Comparison of ENCODE assay signal across 15 cellular contexts in genomic region chr4:10962246-10962645, GRCh38.
DNase-seq lines count a peak whose midpoint lies in the region; ATAC-seq lines count a peak whose summit lies in the region.
"Had no signal": no experiment of that assay in that cellular context is flagged by ENCODE, and none has a peak within 500 bp of the region (broad histone marks: within the 10 kb centered on the region; RNA-seq: fewer than 3 reads in every experiment).

No MANE protein-coding gene starts in this region.

- H3K56ac ChIP-seq in mesendoderm (ENCODE audit: low read length), result no peak overlapping the region

- H2BK15ac ChIP-seq in mesendoderm (replicated peaks; ENCODE audit: low read depth), result no peak overlapping the region

- H3K4ac ChIP-seq in mesendoderm (ENCODE audit: low read depth, low read length) (no peak overlapping the region), trophoblast cell (ENCODE audit: low read depth, low read length) (no peak overlapping the region)

- H4K91ac ChIP-seq in trophoblast cell (ENCODE audit: low read depth, low read length), result no peak overlapping the region

- H3K79me2 ChIP-seq in mesendoderm (ENCODE audit: control insufficient read depth, insufficient read depth, low read length) (no peaks in the 10 kb centered on the region), trophoblast cell (ENCODE audit: control insufficient read depth, insufficient read depth, low read length, poor library complexity) (no peaks in the 10 kb centered on the region)

- H3K27ac ChIP-seq in BLaER1 (peak overlapping the region; percentile 50; the same call in 1 of the 2 replicates), mesendoderm (ENCODE audit: low read depth, low read length) (no peak overlapping the region), trophoblast cell (ENCODE audit: low read depth, low read length) (no peak overlapping the region)

- no peak overlapping the region for H4K5ac ChIP-seq in mesendoderm (ENCODE audit: low read length)

- peaks cover 59% of the 10 kb centered on the region for H3K4me1 ChIP-seq in BLaER1
- H3K4me1 ChIP-seq in mesendoderm (ENCODE audit: control insufficient read depth, low read depth, low read length), result peaks cover 13% of the 10 kb centered on the region
- no peaks in the 10 kb centered on the region for H3K4me1 ChIP-seq in trophoblast cell (ENCODE audit: control insufficient read depth in 1 of 2, insufficient read depth in 2 of 2, low read length in 2 of 2)
- H3K4me1 ChIP-seq: Caco-2 had no signal

- H3K27me3 ChIP-seq in BLaER1 (no peaks in the 10 kb centered on the region), MG63 (no peaks in the 10 kb centered on the region), mesendoderm (ENCODE audit: insufficient read depth, low read length, poor library complexity) (no peaks in the 10 kb centered on the region), trophoblast cell (ENCODE audit: insufficient read depth, low read length) (no peaks in the 10 kb centered on the region)

- H3K23ac ChIP-seq in mesendoderm (ENCODE audit: low read length) (no peak overlapping the region), trophoblast cell (ENCODE audit: low read length) (no peak overlapping the region)

- H3K36me3 ChIP-seq in BLaER1 (no peaks in the 10 kb centered on the region), MG63 (no peaks in the 10 kb centered on the region), mesendoderm (ENCODE audit: control insufficient read depth, insufficient read depth, low read length) (no peaks in the 10 kb centered on the region), trophoblast cell (ENCODE audit: control insufficient read depth in 1 of 2, insufficient read depth in 2 of 2, low read length in 2 of 2) (no peaks in the 10 kb centered on the region)

- DNase-seq in MG63 (peak; percentile 56), cerebellum (ENCODE audit: low spot score) (peak; percentile 60), mesendoderm (no peak), HT-29 (ENCODE audit: low spot score) (no peak), trophoblast cell (no peak)
- DNase-seq: 8988T; Caco-2; CD4-positive, alpha-beta T cell; GDM1; H7; HFFc6 had no signal

- H3K18ac ChIP-seq in mesendoderm (ENCODE audit: low read length) (no peak overlapping the region), trophoblast cell (ENCODE audit: low read length) (no peak overlapping the region)

- no peak overlapping the region for H3K9ac ChIP-seq in BLaER1
- H3K9ac ChIP-seq in mesendoderm (ENCODE audit: low read length), result no peak overlapping the region
- no peak overlapping the region for H3K9ac ChIP-seq in trophoblast cell (ENCODE audit: low read length)

- no peak overlapping the region for H4K12ac ChIP-seq in trophoblast cell (ENCODE audit: low read depth, low read length)

- no peak overlapping the region for H4K8ac ChIP-seq in mesendoderm (ENCODE audit: low read depth, low read length)
- H4K8ac ChIP-seq in trophoblast cell (ENCODE audit: low read depth, low read length), result no peak overlapping the region

- no peak overlapping the region for H3K14ac ChIP-seq in trophoblast cell (ENCODE audit: low read length)

- H3K79me1 ChIP-seq in mesendoderm (ENCODE audit: low read length) (no peaks in the 10 kb centered on the region), trophoblast cell (ENCODE audit: low read length) (no peaks in the 10 kb centered on the region)

- H2AFZ ChIP-seq in trophoblast cell (ENCODE audit: insufficient read depth, low read length, poor library complexity), result no peak overlapping the region
- H2AFZ ChIP-seq: GM23338 had no signal

- no peak for ATAC-seq in HG03457 (IDR thresholded peaks at IDR 0.05; ENCODE audit: unreplicated experiment)
- ATAC-seq: GM23338, HCT116 had no signal

- H2AK5ac ChIP-seq in mesendoderm (ENCODE audit: low read length) (peak overlapping the region; percentile 5), trophoblast cell (ENCODE audit: low read length) (no peak overlapping the region)

- no peak overlapping the region for H2BK12ac ChIP-seq in trophoblast cell (ENCODE audit: low read length)

- H3K4me2 ChIP-seq in BLaER1, result no peak overlapping the region
- no peak overlapping the region for H3K4me2 ChIP-seq in mesendoderm (ENCODE audit: low read length)
- no peak overlapping the region for H3K4me2 ChIP-seq in trophoblast cell (ENCODE audit: low read length)
- H3K4me2 ChIP-seq: GM23338 had no signal

- H4K20me1 ChIP-seq in BLaER1, result no peaks in the 10 kb centered on the region

- no peaks in the 10 kb centered on the region for H3K9me3 ChIP-seq in BLaER1
- no peaks in the 10 kb centered on the region for H3K9me3 ChIP-seq in MG63
- H3K9me3 ChIP-seq in trophoblast cell (ENCODE audit: insufficient read depth, low read depth, low read length), result peaks cover 9% of the 10 kb centered on the region
- H3K9me3 ChIP-seq: Caco-2 had no signal

- H3K4me3 ChIP-seq in BLaER1 (no peak overlapping the region), MG63 (no peak overlapping the region), mesendoderm (ENCODE audit: low read length) (no peak overlapping the region), trophoblast cell (ENCODE audit: low read depth, low read length) (no peak overlapping the region)
- H3K4me3 ChIP-seq: GM23338 had no signal

- H2BK120ac ChIP-seq in mesendoderm (ENCODE audit: low read depth, low read length), result no peak overlapping the region
- no peak overlapping the region for H2BK120ac ChIP-seq in trophoblast cell (ENCODE audit: insufficient read depth, low read length, poor library complexity)

- no CpG with 5 or more reads among the region's 1 CpG for WGBS in mesendoderm (ENCODE audit: extremely low coverage, insufficient coverage, low lambda C conversion rate)
- WGBS in trophoblast cell (ENCODE audit: extremely low coverage, insufficient coverage, insufficient read length), result no CpG with 5 or more reads among the region's 1 CpG

- H2BK5ac ChIP-seq in mesendoderm (ENCODE audit: low read length) (no peak overlapping the region), trophoblast cell (ENCODE audit: low read depth, low read length, poor library complexity) (no peak overlapping the region)

Comparison
In these comparisons a context has a peak if more than half of its experiments do, and no peak if none do; other contexts are left out.
1. DNase-seq: peak in MG63 (single experiment) and cerebellum (single experiment); none in mesendoderm (single experiment), HT-29 (single experiment) and trophoblast cell (0 of 2).